23 cellular contexts compared by ENCODE assay signal in the genomic region with DNA sequence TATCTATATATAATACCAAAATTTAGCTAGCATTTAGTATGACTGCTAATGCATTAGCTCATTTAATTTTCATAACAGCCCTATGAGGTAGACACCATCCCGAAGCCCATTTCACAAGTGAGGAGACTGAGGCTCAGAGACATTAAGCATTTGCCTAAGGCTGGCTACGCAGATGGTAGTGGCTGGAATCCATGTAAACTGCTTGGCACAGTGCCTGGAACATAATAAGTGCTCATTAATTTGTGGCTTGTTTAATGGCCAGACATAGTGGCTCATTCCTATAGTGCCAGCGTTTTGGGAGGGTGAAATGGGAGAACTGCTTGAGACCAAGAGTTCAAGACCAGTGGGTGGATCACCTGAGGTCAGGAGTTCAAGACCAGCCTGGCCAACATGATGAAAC.
"Had no signal": no experiment of that assay in that cellular context is flagged by ENCODE, and none has a peak within 500 bp of the region (broad histone marks: within the 10 kb centered on the region; RNA-seq: fewer than 3 reads in every experiment).

No MANE protein-coding gene starts in this region.

- H3K9me3 ChIP-seq: esophagus muscularis mucosa, left ventricle myocardium inferior, ovary, prostate gland, spleen, testis, vagina had no signal

- H3K4me3 ChIP-seq: coronary artery, esophagus muscularis mucosa, hepatocyte, left ventricle myocardium inferior, ovary, prostate gland, spleen, testis, vagina had no signal

- ATAC-seq: activated CD8-positive, alpha-beta T cell treated with anti-CD3 and anti-CD28 coated beads, Interleukin-2, amount 10 ng/mL, durations not matched to agents 7 days and 5 days; activated naive CD8-positive, alpha-beta T cell treated with anti-CD3 and anti-CD28 coated beads, Interleukin-2, amount 50 U/mL, for 24 hours; natural killer cell had no signal

- H3K36me3 ChIP-seq: esophagus muscularis mucosa, left ventricle myocardium inferior, ovary, prostate gland, spleen, vagina, WERI-Rb-1 had no signal

- H3K4me1 ChIP-seq: prostate gland, testis, vagina had no signal

- DNase-seq: activated CD4-positive, alpha-beta T cell treated with anti-CD3 and anti-CD28 coated beads, Interleukin-2, amount 10 ng/mL, durations not matched to agents 7 days and 5 days; activated CD4-positive, CD25-positive, alpha-beta regulatory T cell treated with anti-CD3 and anti-CD28 coated beads, Interleukin-2, amount 50 U/mL, for 72 hours; activated CD8-positive, alpha-beta T cell treated with anti-CD3 and anti-CD28 coated beads, Interleukin-2, amount 10 ng/mL, durations not matched to agents 7 days and 5 days; activated gamma-delta T cell; activated naive CD4-positive, alpha-beta T cell treated with anti-CD3 and anti-CD28 coated beads, Interleukin-2, amount 50 U/mL, for 16 hours; activated naive CD8-positive, alpha-beta T cell treated with anti-CD3 and anti-CD28 coated beads, Interleukin-2, amount 50 U/mL, for 24 hours; cerebellar nuclear complex; glutamatergic neuron; left ventricle myocardium inferior; midbrain; natural killer cell; ovary; spleen; stimulated activated CD4-positive, alpha-beta T cell treated with anti-CD3 and anti-CD28 coated beads, Interleukin-4, amount 100 ng/mL, for 1 hour; stimulated activated naive CD4-positive, alpha-beta T cell; testis; trophoblast cell; WERI-Rb-1 had no signal

- H3K27me3 ChIP-seq: esophagus muscularis mucosa, hepatocyte, ovary, spleen, testis, vagina had no signal

- H3K27ac ChIP-seq: coronary artery, esophagus muscularis mucosa, hepatocyte, left ventricle myocardium inferior, ovary, prostate gland, testis, vagina, WERI-Rb-1 had no signal
